In genomic region chr1:31644560-31645273, GRCh38 we compare ENCODE assay signal across 1 cellular context.
TF ChIP-seq lines count a peak whose summit lies in the region.

TSS of gene PEF1 (minus strand) at chr1:31644876. CDS start at chr1:31644864, 12 bp downstream.

TF ChIP-seq in SK-N-SH, 30 proteins besides CTCF, POLR2A, EP300 and RAD21 (continued from another document):
- no peak for TF ChIP-seq REST (IDR thresholded peaks at IDR 0.05; ENCODE audit: low read depth, low read length)
- no peak for TF ChIP-seq TEAD4 (IDR thresholded peaks at IDR 0.05; ENCODE audit: borderline replicate concordance, insufficient read depth)
- TF ChIP-seq, protein P1, sequence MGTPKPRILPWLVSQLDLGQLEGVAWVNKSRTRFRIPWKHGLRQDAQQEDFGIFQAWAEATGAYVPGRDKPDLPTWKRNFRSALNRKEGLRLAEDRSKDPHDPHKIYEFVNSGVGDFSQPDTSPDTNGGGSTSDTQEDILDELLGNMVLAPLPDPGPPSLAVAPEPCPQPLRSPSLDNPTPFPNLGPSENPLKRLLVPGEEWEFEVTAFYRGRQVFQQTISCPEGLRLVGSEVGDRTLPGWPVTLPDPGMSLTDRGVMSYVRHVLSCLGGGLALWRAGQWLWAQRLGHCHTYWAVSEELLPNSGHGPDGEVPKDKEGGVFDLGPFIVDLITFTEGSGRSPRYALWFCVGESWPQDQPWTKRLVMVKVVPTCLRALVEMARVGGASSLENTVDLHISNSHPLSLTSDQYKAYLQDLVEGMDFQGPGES (IDR thresholded peaks at IDR 0.05; ENCODE audit: low read depth, low read length) = peak; percentile 42; the same call in 1 of the 2 replicates
- TF ChIP-seq EZH2phosphoT487 (IDR thresholded peaks at IDR 0.05; ENCODE audit: borderline replicate concordance, low read depth) = no peak
- peak; percentile 82 for TF ChIP-seq POLR2AphosphoS5 (IDR thresholded peaks at IDR 0.05; ENCODE audit: low read depth, low read length)
- TF ChIP-seq, protein P2, sequence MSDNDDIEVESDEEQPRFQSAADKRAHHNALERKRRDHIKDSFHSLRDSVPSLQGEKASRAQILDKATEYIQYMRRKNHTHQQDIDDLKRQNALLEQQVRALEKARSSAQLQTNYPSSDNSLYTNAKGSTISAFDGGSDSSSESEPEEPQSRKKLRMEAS (IDR thresholded peaks at IDR 0.05; ENCODE audit: low read depth) = peak; percentile 28; the same call in 1 of the 2 replicates
- no peak for TF ChIP-seq FOXJ3 (CRISPR knock-in tag; IDR thresholded peaks at IDR 0.05)
- TF ChIP-seq JUND (IDR thresholded peaks at IDR 0.05) = no peak
- no peak for TF ChIP-seq NRF1 (IDR thresholded peaks at IDR 0.05; ENCODE audit: low read depth, low read length)
- peak; percentile 73; the same call in 1 of the 2 replicates for TF ChIP-seq ELF1 (IDR thresholded peaks at IDR 0.05)
- no peak for TF ChIP-seq FOXM1 (IDR thresholded peaks at IDR 0.05; ENCODE audit: low read depth)
- peak; percentile 94 for TF ChIP-seq GABPA (IDR thresholded peaks at IDR 0.05; ENCODE audit: low read depth)
- peak; percentile 34; the same call in 1 of the 2 replicates for TF ChIP-seq MXI1 (IDR thresholded peaks at IDR 0.05; ENCODE audit: low read depth, low read length)
- no peak for TF ChIP-seq NFIC (IDR thresholded peaks at IDR 0.05; ENCODE audit: borderline replicate concordance)
- no peak for TF ChIP-seq FOSL2 (IDR thresholded peaks at IDR 0.05; ENCODE audit: borderline replicate concordance, low read depth)
- TF ChIP-seq CHD2 (IDR thresholded peaks at IDR 0.05; ENCODE audit: low read length, partially characterized antibody) = peak; percentile 38
TF ChIP-seq in SK-N-SH: peak in this region for 12.
